ENCODE assay signal across 18 cellular contexts in genomic region chr13:73891805-73892204, GRCh38.
A peak's percentile ranks its signal among the peaks of the same experiment; 100 is the strongest.
DNase-seq lines count a peak whose midpoint lies in the region; ATAC-seq, FAIRE-seq and TF ChIP-seq lines count a peak whose summit lies in the region.
"Had no signal": no experiment of that assay in that cellular context is flagged by ENCODE, and none has a peak within 500 bp of the region (broad histone marks: within the 10 kb centered on the region; RNA-seq: fewer than 3 reads in every experiment).

No MANE protein-coding gene starts in this region.

- no peaks in the 10 kb centered on the region for H3K36me3 ChIP-seq in HepG2 (replicated peaks in 1 of 2; ENCODE audit: control insufficient read depth in 1 of 2, insufficient read depth in 2 of 2, low read length in 2 of 2)
- no peaks in the 10 kb centered on the region for H3K36me3 ChIP-seq in small intestine (ENCODE audit: control insufficient read depth in 2 of 2, insufficient read depth in 2 of 2, low read length in 2 of 2)
- H3K36me3 ChIP-seq in mesenchymal stem cell (ENCODE audit: control insufficient read depth in 1 of 2, insufficient read depth in 2 of 2, low read depth in 1 of 2, low read length in 2 of 2), result no peaks in the 10 kb centered on the region
- H3K36me3 ChIP-seq: HAP-1 had no signal

- TF ChIP-seq RAD21 in HepG2 (CRISPR knock-in tag; IDR thresholded peaks at IDR 0.05), result no peak

- H4K20me1 ChIP-seq in HepG2 (ENCODE audit: insufficient read depth, low read length), result no peaks in the 10 kb centered on the region

- H3K18ac ChIP-seq in mesenchymal stem cell (ENCODE audit: low read depth in 1 of 2, low read length in 2 of 2), result no peak overlapping the region

- no TSS peak for BruUV-seq in HepG2 (replicated peaks; lab: Mats Ljungman, UMichigan)

- intact Hi-C loops in HepG2 (cut with micrococcal nuclease; ENCODE audit: unreplicated experiment), result no loop called here

- H3K27ac ChIP-seq in HepG2 (ENCODE audit: extremely low read length, insufficient read depth, low read length), result no peak overlapping the region
- no peak overlapping the region for H3K27ac ChIP-seq in small intestine (ENCODE audit: low read depth in 1 of 2, low read length in 1 of 2)
- no peak overlapping the region for H3K27ac ChIP-seq in mesenchymal stem cell (ENCODE audit: low read length, poor library complexity, severe bottlenecking)
- H3K27ac ChIP-seq: 22Rv1 had no signal

- H2AK5ac ChIP-seq in mesenchymal stem cell (ENCODE audit: low read length, severe bottlenecking), result no peak overlapping the region

- H3K4me2 ChIP-seq in HepG2 (ENCODE audit: low read depth, low read length), result no peak overlapping the region
- H3K4me2 ChIP-seq in mesenchymal stem cell (ENCODE audit: low read length, poor library complexity, severe bottlenecking), result no peak overlapping the region

- H2BK120ac ChIP-seq in mesenchymal stem cell (ENCODE audit: low read depth, low read length), result no peak overlapping the region

- H2AFZ ChIP-seq in HepG2 (ENCODE audit: low read length) (no peak overlapping the region), mesenchymal stem cell (ENCODE audit: low read depth, low read length) (no peak overlapping the region)

- peaks cover 0 to 3% of the 10 kb centered on the region in 2 donors for H3K36me3 Mint-ChIP-seq in activated T-cell treated with anti-CD3 and anti-CD28 coated beads, Interleukin-2, amount 50 U/mL, for 72 hours (ENCODE audit: insufficient read depth in 2 of 2)
- H3K36me3 Mint-ChIP-seq in natural killer cell treated with Interleukin-12 subunit alpha and Interleukin-12 subunit beta and Interleukin-15 and Interleukin-18, amount 100 ng/mL, for 72 hours, result no peaks in the 10 kb centered on the region

- H3K27me3 ChIP-seq in HepG2 (ENCODE audit: control insufficient read depth in 1 of 2, insufficient read depth in 2 of 2, low read length in 2 of 2) (no peaks in the 10 kb centered on the region), small intestine (ENCODE audit: control insufficient read depth in 2 of 2, insufficient read depth in 2 of 2, low read length in 2 of 2) (no peaks in the 10 kb centered on the region), mesenchymal stem cell (ENCODE audit: control insufficient read depth in 1 of 2, insufficient read depth in 1 of 2, low read length in 2 of 2) (no peaks in the 10 kb centered on the region)

- H3K79me2 ChIP-seq in HepG2 (ENCODE audit: insufficient read depth, low read length), result no peaks in the 10 kb centered on the region

- H3K79me1 ChIP-seq in mesenchymal stem cell (replicated peaks; ENCODE audit: low read length, poor library complexity, severe bottlenecking), result peaks cover 13% of the 10 kb centered on the region

- no peak overlapping the region for H3K4ac ChIP-seq in mesenchymal stem cell (ENCODE audit: low read depth in 1 of 2, low read length in 2 of 2)

- peak; percentile 37 for FAIRE-seq in RCC 7860 (lab: Jason Lieb, UNC)
- no peak for FAIRE-seq in HepG2 (lab: Jason Lieb, UNC)
- FAIRE-seq in small intestine (lab: Jason Lieb, UNC), result peak; percentile 5
- FAIRE-seq: GM12878, H1 had no signal

- H3K14ac ChIP-seq in mesenchymal stem cell (ENCODE audit: low read length in 2 of 2), result no peak overlapping the region

- H3K4me1 ChIP-seq in HepG2 (ENCODE audit: insufficient read depth, low read length) (no peaks in the 10 kb centered on the region), small intestine (ENCODE audit: control insufficient read depth in 2 of 2, insufficient read depth in 1 of 2, low read depth in 1 of 2, low read length in 1 of 2) (no peaks in the 10 kb centered on the region), mesenchymal stem cell (ENCODE audit: control insufficient read depth, insufficient read depth, low read depth, low read length) (no peaks in the 10 kb centered on the region)
- H3K4me1 ChIP-seq: HAP-1 had no signal

- no peaks in the 10 kb centered on the region for H3K27me3 Mint-ChIP-seq in activated T-cell treated with anti-CD3 and anti-CD28 coated beads, Interleukin-2, amount 50 U/mL, for 72 hours (ENCODE audit: low read depth)
- H3K27me3 Mint-ChIP-seq in natural killer cell treated with Interleukin-12 subunit alpha and Interleukin-12 subunit beta and Interleukin-15 and Interleukin-18, amount 100 ng/mL, for 72 hours, result no peaks in the 10 kb centered on the region
- H3K27me3 Mint-ChIP-seq: B cell; CD4-positive, alpha-beta memory T cell had no signal

- H3K4me3 ChIP-seq in HepG2 (replicated peaks in 1 of 3; ENCODE audit: insufficient read depth in 1 of 3, low read depth in 2 of 3, low read length in 3 of 3), result no peak overlapping the region
- no peak overlapping the region for H3K4me3 ChIP-seq in small intestine (ENCODE audit: low read depth in 1 of 2, low read length in 2 of 2)
- H3K4me3 ChIP-seq in mesenchymal stem cell (ENCODE audit: insufficient read depth in 1 of 2, low read depth in 1 of 2, low read length in 2 of 2), result no peak overlapping the region
- H3K4me3 ChIP-seq: GM12878, HAP-1 had no signal

- CTCF ChIA-PET in HepG2 (lab: Yijun Ruan, JAX; ENCODE audit: low intra/inter-chr PET ratio, low total read pairs), result no interaction called here

- H4K91ac ChIP-seq in mesenchymal stem cell (ENCODE audit: low read length), result no peak overlapping the region

- no peak for DNase-seq in activated T-cell treated with anti-CD3 and anti-CD28 coated beads, Interleukin-2, amount 50 U/mL, for 72 hours
- DNase-seq in activated T-cell treated with anti-CD3 and anti-CD28 coated beads for 4 hours (no peak), RCC 7860 (ENCODE audit: low spot score) (no peak), HepG2 (ENCODE audit: low spot score) (no peak), small intestine (no peak), mesenchymal stem cell (no peak)
- DNase-seq in natural killer cell treated with Interleukin-12 subunit alpha and Interleukin-12 subunit beta and Interleukin-15 and Interleukin-18, amount 100 ng/mL, for 72 hours (ENCODE audit: low spot score), result no peak
- DNase-seq: C1 segment of cervical spinal cord; CD4-positive, alpha-beta memory T cell; DMS153; IMR-90; KBM-7 had no signal

- peak overlapping the region; percentile 65 for H3K27ac Mint-ChIP-seq in activated T-cell treated with anti-CD3 and anti-CD28 coated beads, Interleukin-2, amount 50 U/mL, for 72 hours
- no peak overlapping the region for H3K27ac Mint-ChIP-seq in natural killer cell treated with Interleukin-12 subunit alpha and Interleukin-12 subunit beta and Interleukin-15 and Interleukin-18, amount 100 ng/mL, for 72 hours
- H3K27ac Mint-ChIP-seq: B cell; CD4-positive, alpha-beta memory T cell had no signal

- peaks cover 31% of the 10 kb centered on the region for H3K4me1 Mint-ChIP-seq in activated T-cell treated with anti-CD3 and anti-CD28 coated beads, Interleukin-2, amount 50 U/mL, for 72 hours (ENCODE audit: low read depth)
- H3K4me1 Mint-ChIP-seq in natural killer cell treated with Interleukin-12 subunit alpha and Interleukin-12 subunit beta and Interleukin-15 and Interleukin-18, amount 100 ng/mL, for 72 hours (ENCODE audit: low read depth in 2 of 2), result peaks cover 9 to 11% of the 10 kb centered on the region in 2 donors

- H2BK12ac ChIP-seq in mesenchymal stem cell (ENCODE audit: low read length in 2 of 2), result no peak overlapping the region

- no peak overlapping the region for H2BK15ac ChIP-seq in mesenchymal stem cell (ENCODE audit: low read depth, poor library complexity, severe bottlenecking)

- H4K8ac ChIP-seq in mesenchymal stem cell (ENCODE audit: low read length), result no peak overlapping the region

- POLR2A ChIA-PET in HepG2 (lab: Yijun Ruan, JAX), result no interaction called here

- TF ChIP-seq EP300 in HepG2 (IDR thresholded peaks at IDR 0.05; ENCODE audit: low read depth in 2 of 2, low read length in 2 of 2) (no peak), HepG2 (CRISPR knock-in tag; IDR thresholded peaks at IDR 0.05; ENCODE audit: borderline replicate concordance) (no peak)

- no peak for TF ChIP-seq POLR2A in HepG2 (IDR thresholded peaks at IDR 0.05; ENCODE audit: insufficient read depth in 1 of 2, low read depth in 2 of 2, low read length in 2 of 2)

- peaks cover 0 to 4% of the 10 kb centered on the region in 2 donors for H3K9me3 Mint-ChIP-seq in activated T-cell treated with anti-CD3 and anti-CD28 coated beads, Interleukin-2, amount 50 U/mL, for 72 hours
- H3K9me3 Mint-ChIP-seq in natural killer cell treated with Interleukin-12 subunit alpha and Interleukin-12 subunit beta and Interleukin-15 and Interleukin-18, amount 100 ng/mL, for 72 hours, result no peaks in the 10 kb centered on the region
- H3K9me3 Mint-ChIP-seq: CD4-positive, alpha-beta memory T cell had no signal

- ATAC-seq in activated T-cell treated with anti-CD3 and anti-CD28 coated beads, Interleukin-2, amount 50 U/mL, for 72 hours (replicated peaks in 1 of 2), result no peak
- ATAC-seq in HepG2, result no peak
- no peak for ATAC-seq in HG03025 (IDR thresholded peaks at IDR 0.05; ENCODE audit: low FRiP score, unreplicated experiment)
- no peak for ATAC-seq in natural killer cell treated with Interleukin-12 subunit alpha and Interleukin-12 subunit beta and Interleukin-15 and Interleukin-18, amount 100 ng/mL, for 72 hours
- ATAC-seq: GM12878 had no signal

- TF ChIP-seq CTCF in HepG2 (CRISPR knock-in tag; IDR thresholded peaks at IDR 0.05), result no peak

- WGBS in HepG2 (ENCODE audit: low lambda C conversion rate), result 8% methylated on average over 1 of the region's 1 CpG
- WGBS in small intestine, 3 donors, result 31 to 74% (median 53%) methylated on average over 1 of the region's 1 CpG
- WGBS in mesenchymal stem cell, result no CpG with 5 or more reads among the region's 1 CpG

- no peak overlapping the region for H2BK5ac ChIP-seq in mesenchymal stem cell (ENCODE audit: low read depth, low read length, poor library complexity, severe bottlenecking)

- no peak overlapping the region for H3K23ac ChIP-seq in mesenchymal stem cell (ENCODE audit: low read length in 2 of 2)

- H3K9me3 ChIP-seq in HepG2 (ENCODE audit: low read length) (no peaks in the 10 kb centered on the region), small intestine (ENCODE audit: control insufficient read depth, low read depth) (no peaks in the 10 kb centered on the region), mesenchymal stem cell (ENCODE audit: control insufficient read depth, low read length) (no peaks in the 10 kb centered on the region)
- H3K9me3 ChIP-seq: HAP-1 had no signal

- H3K9ac ChIP-seq in HepG2 (ENCODE audit: insufficient read depth, low read depth, low read length), result no peak overlapping the region
- H3K9ac ChIP-seq in mesenchymal stem cell (ENCODE audit: low read length), result no peak overlapping the region

- no peak overlapping the region for H3K4me3 Mint-ChIP-seq in activated T-cell treated with anti-CD3 and anti-CD28 coated beads, Interleukin-2, amount 50 U/mL, for 72 hours
- no peak overlapping the region for H3K4me3 Mint-ChIP-seq in natural killer cell treated with Interleukin-12 subunit alpha and Interleukin-12 subunit beta and Interleukin-15 and Interleukin-18, amount 100 ng/mL, for 72 hours
- H3K4me3 Mint-ChIP-seq: B cell; CD4-positive, alpha-beta memory T cell had no signal

- in situ Hi-C loops in HepG2 (cut with HindIII; ENCODE audit: extremely low pct_ligation_motif_present, low pct_unique_long_range_greater_than_20kb), result no loop called here
